8 cellular contexts compared by ENCODE assay signal in the genomic region with DNA sequence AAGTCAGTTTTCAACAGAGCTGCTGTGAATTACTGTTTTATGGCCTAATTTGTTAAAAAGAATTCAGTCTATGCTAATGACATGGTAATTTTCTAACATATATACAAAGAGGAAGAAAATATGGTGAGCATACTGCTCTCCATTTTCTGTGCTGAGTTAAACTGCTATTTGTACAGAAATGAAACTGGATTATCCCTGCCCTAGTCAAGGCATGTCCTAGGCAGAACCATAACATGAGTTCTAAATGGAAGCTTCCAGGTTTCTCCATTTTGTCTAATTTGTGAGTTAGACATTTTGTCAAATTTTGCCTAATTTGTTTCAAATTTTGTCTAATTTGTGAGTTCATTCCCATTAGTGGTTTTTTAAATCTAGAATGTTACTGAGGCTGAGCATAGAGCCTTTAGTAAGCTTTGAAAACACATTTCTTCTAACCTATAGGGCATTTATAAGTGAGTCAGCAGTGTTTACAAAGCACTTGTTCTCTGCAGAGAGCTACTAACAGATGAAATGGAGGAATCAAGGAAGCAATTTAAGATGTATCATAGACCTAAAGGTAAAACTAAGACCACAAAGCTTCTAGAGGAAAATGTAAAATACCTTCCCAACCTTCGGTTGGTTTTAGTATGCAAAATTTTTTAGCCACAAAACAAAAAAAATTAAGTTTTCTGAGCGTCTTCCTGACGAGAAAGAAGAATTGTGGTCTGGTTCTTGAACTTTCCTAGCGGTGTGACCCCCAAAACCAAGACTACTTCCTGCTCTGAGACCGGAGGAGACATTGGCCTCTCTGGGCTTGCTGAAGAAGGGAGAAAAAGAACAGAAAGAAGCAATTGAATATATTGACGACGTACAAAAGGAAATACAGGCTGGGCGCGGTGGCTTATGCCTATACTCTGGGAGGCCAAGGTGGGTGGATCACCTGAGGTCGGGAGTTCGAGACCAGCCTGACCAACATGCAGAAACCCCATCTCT. TPM values are rescaled to one million over a fixed set of nuclear protein-coding genes. Genes with fewer than 3 reads are reported as not detected.
DNase-seq lines count a peak whose midpoint lies in the region; ATAC-seq and TF ChIP-seq lines count a peak whose summit lies in the region.

No MANE protein-coding gene starts in this region.

- H3K23ac ChIP-seq in mesenchymal stem cell (ENCODE audit: low read length in 2 of 2): no peak overlapping the region

- no peaks in the 10 kb centered on the region for H3K79me1 ChIP-seq in mesenchymal stem cell (replicated peaks; ENCODE audit: low read length, poor library complexity, severe bottlenecking)

- no peak overlapping the region for H4K91ac ChIP-seq in mesenchymal stem cell (ENCODE audit: low read length)

- WGBS in mesenchymal stem cell: 96% methylated on average over 9 of the region's 11 CpGs

- no peaks in the 10 kb centered on the region for H4K20me1 ChIP-seq in OCI-LY1 (ENCODE audit: insufficient read depth, low read length)

- ATAC-seq in GM18867 (IDR thresholded peaks at IDR 0.05; ENCODE audit: unreplicated experiment) (peak; percentile 30), HG02588 (IDR thresholded peaks at IDR 0.05; ENCODE audit: unreplicated experiment) (peak; percentile 59)

- no peak overlapping the region for H3K14ac ChIP-seq in mesenchymal stem cell (ENCODE audit: low read length in 2 of 2)

- H3K27ac ChIP-seq in OCI-LY1 (ENCODE audit: low read depth, low read length, poor library complexity, severe bottlenecking) (peak overlapping the region; percentile 76), mesenchymal stem cell (ENCODE audit: low read length, poor library complexity, severe bottlenecking) (no peak overlapping the region)

- H3K27me3 ChIP-seq in OCI-LY1 (ENCODE audit: insufficient read depth, low read length) (no peaks in the 10 kb centered on the region), mesenchymal stem cell (ENCODE audit: control insufficient read depth in 1 of 2, insufficient read depth in 1 of 2, low read length in 2 of 2) (peaks cover 0 to 14% of the 10 kb centered on the region in 2 experiments)

- H3F3A ChIP-seq in OCI-LY1 (ENCODE audit: insufficient read depth, low read length): no peaks in the 10 kb centered on the region

- H3K18ac ChIP-seq in mesenchymal stem cell (ENCODE audit: low read depth in 1 of 2, low read length in 2 of 2): no peak overlapping the region

- H2BK12ac ChIP-seq in mesenchymal stem cell (ENCODE audit: low read length in 2 of 2): no peak overlapping the region

- no peak for TF ChIP-seq CTCF in OCI-LY1 (IDR thresholded peaks at IDR 0.05; ENCODE audit: low read length)

- no peak overlapping the region for H2AK5ac ChIP-seq in mesenchymal stem cell (ENCODE audit: low read length, severe bottlenecking)

- peak overlapping the region in 1 of 2 experiments; percentile 76 for H3K4ac ChIP-seq in mesenchymal stem cell (ENCODE audit: low read depth in 1 of 2, low read length in 2 of 2)

- H3K4me3 ChIP-seq in OCI-LY1 (ENCODE audit: low read depth, low read length, poor library complexity, severe bottlenecking) (no peak overlapping the region), mesenchymal stem cell (ENCODE audit: insufficient read depth in 1 of 2, low read depth in 1 of 2, low read length in 2 of 2) (no peak overlapping the region)

- no peak overlapping the region for H2BK120ac ChIP-seq in mesenchymal stem cell (ENCODE audit: low read depth, low read length)

- no peaks in the 10 kb centered on the region for H3K36me3 ChIP-seq in OCI-LY1 (ENCODE audit: insufficient read depth, low read length)
- H3K36me3 ChIP-seq in mesenchymal stem cell (ENCODE audit: control insufficient read depth in 1 of 2, insufficient read depth in 2 of 2, low read depth in 1 of 2, low read length in 2 of 2): no peaks in the 10 kb centered on the region

- H2AFZ ChIP-seq in OCI-LY1 (ENCODE audit: low read length): peak overlapping the region; percentile 86; the same call in 1 of the 2 replicates
- no peak overlapping the region for H2AFZ ChIP-seq in mesenchymal stem cell (ENCODE audit: low read depth, low read length)

- no peaks in the 10 kb centered on the region for H3K9me2 ChIP-seq in OCI-LY1 (ENCODE audit: low read depth, low read length)

- no peak overlapping the region for H2BK15ac ChIP-seq in mesenchymal stem cell (ENCODE audit: low read depth, poor library complexity, severe bottlenecking)

- no peaks in the 10 kb centered on the region for H3K79me2 ChIP-seq in OCI-LY1 (ENCODE audit: insufficient read depth, low read length)

- H4K8ac ChIP-seq in mesenchymal stem cell (ENCODE audit: low read length): no peak overlapping the region

- H3K9me3 ChIP-seq in OCI-LY1 (ENCODE audit: low read length): no peaks in the 10 kb centered on the region
- H3K9me3 ChIP-seq in mesenchymal stem cell (ENCODE audit: control insufficient read depth, low read length): no peaks in the 10 kb centered on the region

- H3K4me2 ChIP-seq in OCI-LY1 (ENCODE audit: low read length) (peak overlapping the region; percentile 49), mesenchymal stem cell (ENCODE audit: low read length, poor library complexity, severe bottlenecking) (no peak overlapping the region)

- H3K9ac ChIP-seq in OCI-LY1 (ENCODE audit: low read length) (no peak overlapping the region; the same call in 1 of the 2 replicates), mesenchymal stem cell (ENCODE audit: low read length) (no peak overlapping the region)

- DNase-seq in mesenchymal stem cell: peak; percentile 33
- DNase-seq in SHP77 treated with DMSO at 0.1 percent for 48 hours (lab: John Stamatoyannopoulos, UW): no peak
- DNase-seq in NCI-H1436 treated with DMSO at 0.1 percent for 48 hours (lab: John Stamatoyannopoulos, UW): no peak
- DNase-seq in NCI-H2196 treated with DMSO at 0.1 percent for 48 hours (lab: John Stamatoyannopoulos, UW; ENCODE audit: unreplicated experiment): no peak
- no peak for DNase-seq in GDM1 (lab: John Stamatoyannopoulos, UW)

- H3K4me1 ChIP-seq in OCI-LY1 (ENCODE audit: insufficient read depth, low read length, severe bottlenecking) (peaks cover 55% of the 10 kb centered on the region), mesenchymal stem cell (ENCODE audit: control insufficient read depth, insufficient read depth, low read depth, low read length) (no peaks in the 10 kb centered on the region)

- no peak overlapping the region for H2BK5ac ChIP-seq in mesenchymal stem cell (ENCODE audit: low read depth, low read length, poor library complexity, severe bottlenecking)

RNA-seq across cellular contexts. Expression of a gene that starts 9.8 kb away (rescaled TPM):
- 4.2 TPM for polyA plus RNA-seq in mesenchymal stem cell (2013, experiment 1 of 2)
- 4.0 TPM for polyA plus RNA-seq in mesenchymal stem cell (2013, experiment 2 of 2)

RNA-seq across cellular contexts. Expression of a gene that starts 48.1 kb away (rescaled TPM):
- polyA plus RNA-seq in mesenchymal stem cell (2013, experiment 1 of 2): 0.07 TPM
- polyA plus RNA-seq in mesenchymal stem cell (2013, experiment 2 of 2): 0.11 TPM
